Comparison of ENCODE assay signal across 1 cellular context in the genomic region with DNA sequence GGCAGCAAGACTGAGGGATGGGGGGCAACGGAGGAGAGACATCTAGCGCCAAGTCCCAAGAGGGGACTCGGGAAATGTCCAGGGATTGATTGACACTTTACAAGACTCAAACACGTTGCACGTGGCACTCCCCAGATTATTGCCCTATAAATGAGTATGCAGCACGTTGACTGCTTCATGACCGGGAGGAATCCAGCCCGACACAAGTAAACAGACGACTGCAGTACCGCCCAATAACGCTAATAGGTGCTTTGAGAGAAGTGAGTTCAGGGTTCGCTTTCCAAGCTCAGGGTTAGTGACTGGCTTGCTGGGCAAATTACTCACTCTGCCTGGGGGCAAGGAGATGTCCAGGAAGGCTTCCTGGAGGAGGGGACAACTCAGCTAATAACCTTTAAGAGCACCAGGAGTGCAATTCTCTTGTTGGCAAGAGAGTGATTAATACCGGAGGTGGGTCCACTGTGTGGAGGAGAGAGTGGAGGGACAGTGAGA.
A peak's percentile ranks its signal among the peaks of the same experiment; 100 is the strongest.
TF ChIP-seq lines count a peak whose summit lies in the region.

No MANE protein-coding gene starts in this region.

TF ChIP-seq in HepG2, 621 proteins besides CTCF, POLR2A, EP300 and RAD21 (continued from another document and continues in another):
- TF ChIP-seq ZSCAN9 (CRISPR knock-in tag; IDR thresholded peaks at IDR 0.05; ENCODE audit: borderline replicate concordance): no peak
- TF ChIP-seq HDAC2 (CRISPR knock-in tag; IDR thresholded peaks at IDR 0.05): 0 out of 2 replicates have a peak, but pooled peaks have one; percentile 14
- TF ChIP-seq AGO2 (optimal IDR thresholded peaks at IDR 0.05; ENCODE audit: low read depth, low read length): no peak
- no peak for TF ChIP-seq ZNF205 (CRISPR knock-in tag; IDR thresholded peaks at IDR 0.05)
- TF ChIP-seq, protein P1, sequence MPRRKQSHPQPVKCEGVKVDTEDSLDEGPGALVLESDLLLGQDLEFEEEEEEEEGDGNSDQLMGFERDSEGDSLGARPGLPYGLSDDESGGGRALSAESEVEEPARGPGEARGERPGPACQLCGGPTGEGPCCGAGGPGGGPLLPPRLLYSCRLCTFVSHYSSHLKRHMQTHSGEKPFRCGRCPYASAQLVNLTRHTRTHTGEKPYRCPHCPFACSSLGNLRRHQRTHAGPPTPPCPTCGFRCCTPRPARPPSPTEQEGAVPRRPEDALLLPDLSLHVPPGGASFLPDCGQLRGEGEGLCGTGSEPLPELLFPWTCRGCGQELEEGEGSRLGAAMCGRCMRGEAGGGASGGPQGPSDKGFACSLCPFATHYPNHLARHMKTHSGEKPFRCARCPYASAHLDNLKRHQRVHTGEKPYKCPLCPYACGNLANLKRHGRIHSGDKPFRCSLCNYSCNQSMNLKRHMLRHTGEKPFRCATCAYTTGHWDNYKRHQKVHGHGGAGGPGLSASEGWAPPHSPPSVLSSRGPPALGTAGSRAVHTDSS (CRISPR knock-in tag; conservative IDR thresholded peaks at IDR 0.05): no peak
- no peak for TF ChIP-seq ZNF510 (CRISPR knock-in tag; IDR thresholded peaks at IDR 0.05; ENCODE audit: low read depth)
- no peak for TF ChIP-seq AGO1 (IDR thresholded peaks at IDR 0.05; ENCODE audit: low read depth, low read length, poor library complexity, severe bottlenecking)
- TF ChIP-seq ZNF367 (CRISPR knock-in tag; IDR thresholded peaks at IDR 0.05; ENCODE audit: borderline replicate concordance): no peak
- TF ChIP-seq, protein P2, sequence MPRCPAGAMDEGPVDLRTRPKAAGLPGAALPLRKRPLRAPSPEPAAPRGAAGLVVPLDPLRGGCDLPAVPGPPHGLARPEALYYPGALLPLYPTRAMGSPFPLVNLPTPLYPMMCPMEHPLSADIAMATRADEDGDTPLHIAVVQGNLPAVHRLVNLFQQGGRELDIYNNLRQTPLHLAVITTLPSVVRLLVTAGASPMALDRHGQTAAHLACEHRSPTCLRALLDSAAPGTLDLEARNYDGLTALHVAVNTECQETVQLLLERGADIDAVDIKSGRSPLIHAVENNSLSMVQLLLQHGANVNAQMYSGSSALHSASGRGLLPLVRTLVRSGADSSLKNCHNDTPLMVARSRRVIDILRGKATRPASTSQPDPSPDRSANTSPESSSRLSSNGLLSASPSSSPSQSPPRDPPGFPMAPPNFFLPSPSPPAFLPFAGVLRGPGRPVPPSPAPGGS (CRISPR knock-in tag; IDR thresholded peaks at IDR 0.05): no peak
- TF ChIP-seq ZFP36 (IDR thresholded peaks at IDR 0.05; ENCODE audit: borderline replicate concordance, low read depth, low read length, partially characterized antibody): peak; percentile 99
- no peak for TF ChIP-seq LCORL (IDR thresholded peaks at IDR 0.05)
- TF ChIP-seq LCORL (CRISPR knock-in tag; IDR thresholded peaks at IDR 0.05): 0 out of 2 replicates have a peak, but pooled peaks have one; percentile 17
- no peak for TF ChIP-seq ZNF775 (CRISPR knock-in tag; IDR thresholded peaks at IDR 0.05; ENCODE audit: borderline replicate concordance)
- TF ChIP-seq, protein P3, sequence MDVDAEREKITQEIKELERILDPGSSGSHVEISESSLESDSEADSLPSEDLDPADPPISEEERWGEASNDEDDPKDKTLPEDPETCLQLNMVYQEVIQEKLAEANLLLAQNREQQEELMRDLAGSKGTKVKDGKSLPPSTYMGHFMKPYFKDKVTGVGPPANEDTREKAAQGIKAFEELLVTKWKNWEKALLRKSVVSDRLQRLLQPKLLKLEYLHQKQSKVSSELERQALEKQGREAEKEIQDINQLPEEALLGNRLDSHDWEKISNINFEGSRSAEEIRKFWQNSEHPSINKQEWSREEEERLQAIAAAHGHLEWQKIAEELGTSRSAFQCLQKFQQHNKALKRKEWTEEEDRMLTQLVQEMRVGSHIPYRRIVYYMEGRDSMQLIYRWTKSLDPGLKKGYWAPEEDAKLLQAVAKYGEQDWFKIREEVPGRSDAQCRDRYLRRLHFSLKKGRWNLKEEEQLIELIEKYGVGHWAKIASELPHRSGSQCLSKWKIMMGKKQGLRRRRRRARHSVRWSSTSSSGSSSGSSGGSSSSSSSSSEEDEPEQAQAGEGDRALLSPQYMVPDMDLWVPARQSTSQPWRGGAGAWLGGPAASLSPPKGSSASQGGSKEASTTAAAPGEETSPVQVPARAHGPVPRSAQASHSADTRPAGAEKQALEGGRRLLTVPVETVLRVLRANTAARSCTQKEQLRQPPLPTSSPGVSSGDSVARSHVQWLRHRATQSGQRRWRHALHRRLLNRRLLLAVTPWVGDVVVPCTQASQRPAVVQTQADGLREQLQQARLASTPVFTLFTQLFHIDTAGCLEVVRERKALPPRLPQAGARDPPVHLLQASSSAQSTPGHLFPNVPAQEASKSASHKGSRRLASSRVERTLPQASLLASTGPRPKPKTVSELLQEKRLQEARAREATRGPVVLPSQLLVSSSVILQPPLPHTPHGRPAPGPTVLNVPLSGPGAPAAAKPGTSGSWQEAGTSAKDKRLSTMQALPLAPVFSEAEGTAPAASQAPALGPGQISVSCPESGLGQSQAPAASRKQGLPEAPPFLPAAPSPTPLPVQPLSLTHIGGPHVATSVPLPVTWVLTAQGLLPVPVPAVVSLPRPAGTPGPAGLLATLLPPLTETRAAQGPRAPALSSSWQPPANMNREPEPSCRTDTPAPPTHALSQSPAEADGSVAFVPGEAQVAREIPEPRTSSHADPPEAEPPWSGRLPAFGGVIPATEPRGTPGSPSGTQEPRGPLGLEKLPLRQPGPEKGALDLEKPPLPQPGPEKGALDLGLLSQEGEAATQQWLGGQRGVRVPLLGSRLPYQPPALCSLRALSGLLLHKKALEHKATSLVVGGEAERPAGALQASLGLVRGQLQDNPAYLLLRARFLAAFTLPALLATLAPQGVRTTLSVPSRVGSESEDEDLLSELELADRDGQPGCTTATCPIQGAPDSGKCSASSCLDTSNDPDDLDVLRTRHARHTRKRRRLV (CRISPR knock-in tag; IDR thresholded peaks at IDR 0.05): no peak
- TF ChIP-seq ESRRA (CRISPR knock-in tag; IDR thresholded peaks at IDR 0.05; ENCODE audit: low read depth): no peak
- TF ChIP-seq FOXK1 (CRISPR knock-in tag; IDR thresholded peaks at IDR 0.05; ENCODE audit: borderline replicate concordance, low read depth): no peak
- no peak for TF ChIP-seq MED1 (CRISPR knock-in tag; IDR thresholded peaks at IDR 0.05)
- no peak for TF ChIP-seq NFYB (CRISPR knock-in tag; IDR thresholded peaks at IDR 0.05)
- no peak for TF ChIP-seq GABPB1 (CRISPR knock-in tag; IDR thresholded peaks at IDR 0.05)
- TF ChIP-seq ZNF839 (CRISPR knock-in tag; IDR thresholded peaks at IDR 0.05; ENCODE audit: borderline replicate concordance): no peak
- no peak for TF ChIP-seq HOXA7 (CRISPR knock-in tag; IDR thresholded peaks at IDR 0.05)
- TF ChIP-seq ZNF75D (CRISPR knock-in tag; IDR thresholded peaks at IDR 0.05; ENCODE audit: borderline replicate concordance): no peak
- TF ChIP-seq, protein P4, sequence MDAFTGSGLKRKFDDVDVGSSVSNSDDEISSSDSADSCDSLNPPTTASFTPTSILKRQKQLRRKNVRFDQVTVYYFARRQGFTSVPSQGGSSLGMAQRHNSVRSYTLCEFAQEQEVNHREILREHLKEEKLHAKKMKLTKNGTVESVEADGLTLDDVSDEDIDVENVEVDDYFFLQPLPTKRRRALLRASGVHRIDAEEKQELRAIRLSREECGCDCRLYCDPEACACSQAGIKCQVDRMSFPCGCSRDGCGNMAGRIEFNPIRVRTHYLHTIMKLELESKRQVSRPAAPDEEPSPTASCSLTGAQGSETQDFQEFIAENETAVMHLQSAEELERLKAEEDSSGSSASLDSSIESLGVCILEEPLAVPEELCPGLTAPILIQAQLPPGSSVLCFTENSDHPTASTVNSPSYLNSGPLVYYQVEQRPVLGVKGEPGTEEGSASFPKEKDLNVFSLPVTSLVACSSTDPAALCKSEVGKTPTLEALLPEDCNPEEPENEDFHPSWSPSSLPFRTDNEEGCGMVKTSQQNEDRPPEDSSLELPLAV (CRISPR knock-in tag; conservative IDR thresholded peaks at IDR 0.05; ENCODE audit: low read depth): no peak
- no peak for TF ChIP-seq MXI1 (IDR thresholded peaks at IDR 0.05; ENCODE audit: borderline replicate concordance, low read depth, low read length)
- TF ChIP-seq KDM2A (CRISPR knock-in tag; IDR thresholded peaks at IDR 0.05; ENCODE audit: borderline replicate concordance, low read depth): no peak
- 0 out of 2 replicates have a peak, but pooled peaks have one; percentile 10 for TF ChIP-seq SOX5 (CRISPR knock-in tag; IDR thresholded peaks at IDR 0.05; ENCODE audit: borderline replicate concordance)
- no peak for TF ChIP-seq SRSF9 (IDR thresholded peaks at IDR 0.05; ENCODE audit: borderline replicate concordance, insufficient read depth, low read depth, low read length, poor library complexity, severe bottlenecking)
- TF ChIP-seq SRY (CRISPR knock-in tag; IDR thresholded peaks at IDR 0.05): no peak
- TF ChIP-seq ZNF383 (CRISPR knock-in tag; IDR thresholded peaks at IDR 0.05; ENCODE audit: borderline replicate concordance): no peak
- peak; percentile 90 for TF ChIP-seq ZMYM3 (CRISPR knock-in tag; IDR thresholded peaks at IDR 0.05)
- TF ChIP-seq ZNF652 (CRISPR knock-in tag; IDR thresholded peaks at IDR 0.05; ENCODE audit: borderline replicate concordance, low read depth): peak; percentile 68
- no peak for TF ChIP-seq CREM (IDR thresholded peaks at IDR 0.05)
- no peak for TF ChIP-seq CREM (CRISPR knock-in tag; IDR thresholded peaks at IDR 0.05)
- no peak for TF ChIP-seq YY1 (IDR thresholded peaks at IDR 0.05; ENCODE audit: insufficient read depth, insufficient replicate concordance, low read depth, low read length)
- no peak for TF ChIP-seq ZNF577 (CRISPR knock-in tag; IDR thresholded peaks at IDR 0.05; ENCODE audit: borderline replicate concordance, low read depth)
- TF ChIP-seq IRF2 (CRISPR knock-in tag; IDR thresholded peaks at IDR 0.05): no peak
- no peak for TF ChIP-seq GATA4 (IDR thresholded peaks at IDR 0.05; ENCODE audit: borderline replicate concordance, low read depth)
- TF ChIP-seq, protein P5, sequence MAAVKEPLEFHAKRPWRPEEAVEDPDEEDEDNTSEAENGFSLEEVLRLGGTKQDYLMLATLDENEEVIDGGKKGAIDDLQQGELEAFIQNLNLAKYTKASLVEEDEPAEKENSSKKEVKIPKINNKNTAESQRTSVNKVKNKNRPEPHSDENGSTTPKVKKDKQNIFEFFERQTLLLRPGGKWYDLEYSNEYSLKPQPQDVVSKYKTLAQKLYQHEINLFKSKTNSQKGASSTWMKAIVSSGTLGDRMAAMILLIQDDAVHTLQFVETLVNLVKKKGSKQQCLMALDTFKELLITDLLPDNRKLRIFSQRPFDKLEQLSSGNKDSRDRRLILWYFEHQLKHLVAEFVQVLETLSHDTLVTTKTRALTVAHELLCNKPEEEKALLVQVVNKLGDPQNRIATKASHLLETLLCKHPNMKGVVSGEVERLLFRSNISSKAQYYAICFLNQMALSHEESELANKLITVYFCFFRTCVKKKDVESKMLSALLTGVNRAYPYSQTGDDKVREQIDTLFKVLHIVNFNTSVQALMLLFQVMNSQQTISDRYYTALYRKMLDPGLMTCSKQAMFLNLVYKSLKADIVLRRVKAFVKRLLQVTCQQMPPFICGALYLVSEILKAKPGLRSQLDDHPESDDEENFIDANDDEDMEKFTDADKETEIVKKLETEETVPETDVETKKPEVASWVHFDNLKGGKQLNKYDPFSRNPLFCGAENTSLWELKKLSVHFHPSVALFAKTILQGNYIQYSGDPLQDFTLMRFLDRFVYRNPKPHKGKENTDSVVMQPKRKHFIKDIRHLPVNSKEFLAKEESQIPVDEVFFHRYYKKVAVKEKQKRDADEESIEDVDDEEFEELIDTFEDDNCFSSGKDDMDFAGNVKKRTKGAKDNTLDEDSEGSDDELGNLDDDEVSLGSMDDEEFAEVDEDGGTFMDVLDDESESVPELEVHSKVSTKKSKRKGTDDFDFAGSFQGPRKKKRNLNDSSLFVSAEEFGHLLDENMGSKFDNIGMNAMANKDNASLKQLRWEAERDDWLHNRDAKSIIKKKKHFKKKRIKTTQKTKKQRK (IDR thresholded peaks at IDR 0.05; ENCODE audit: low read length): no peak
- no peak for TF ChIP-seq ZNF616 (CRISPR knock-in tag; IDR thresholded peaks at IDR 0.05; ENCODE audit: low read depth)
- no peak for TF ChIP-seq ZNF615 (CRISPR knock-in tag; IDR thresholded peaks at IDR 0.05; ENCODE audit: borderline replicate concordance)
- no peak for TF ChIP-seq SMAD3 (CRISPR knock-in tag; IDR thresholded peaks at IDR 0.05)
- TF ChIP-seq TAF15 (IDR thresholded peaks at IDR 0.05; ENCODE audit: low read depth, low read length, poor library complexity, severe bottlenecking): no peak
- TF ChIP-seq, protein P6, sequence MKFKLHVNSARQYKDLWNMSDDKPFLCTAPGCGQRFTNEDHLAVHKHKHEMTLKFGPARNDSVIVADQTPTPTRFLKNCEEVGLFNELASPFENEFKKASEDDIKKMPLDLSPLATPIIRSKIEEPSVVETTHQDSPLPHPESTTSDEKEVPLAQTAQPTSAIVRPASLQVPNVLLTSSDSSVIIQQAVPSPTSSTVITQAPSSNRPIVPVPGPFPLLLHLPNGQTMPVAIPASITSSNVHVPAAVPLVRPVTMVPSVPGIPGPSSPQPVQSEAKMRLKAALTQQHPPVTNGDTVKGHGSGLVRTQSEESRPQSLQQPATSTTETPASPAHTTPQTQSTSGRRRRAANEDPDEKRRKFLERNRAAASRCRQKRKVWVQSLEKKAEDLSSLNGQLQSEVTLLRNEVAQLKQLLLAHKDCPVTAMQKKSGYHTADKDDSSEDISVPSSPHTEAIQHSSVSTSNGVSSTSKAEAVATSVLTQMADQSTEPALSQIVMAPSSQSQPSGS (CRISPR knock-in tag; IDR thresholded peaks at IDR 0.05): no peak
- TF ChIP-seq FOSL1 (CRISPR knock-in tag; IDR thresholded peaks at IDR 0.05; ENCODE audit: borderline replicate concordance): no peak
- no peak for TF ChIP-seq BRD4 (CRISPR knock-in tag; IDR thresholded peaks at IDR 0.05)
- no peak for TF ChIP-seq ATF7 (IDR thresholded peaks at IDR 0.05)
- no peak for TF ChIP-seq ATF7 (CRISPR knock-in tag; IDR thresholded peaks at IDR 0.05)
- no peak for TF ChIP-seq ZNF563 (CRISPR knock-in tag; IDR thresholded peaks at IDR 0.05)
- no peak for TF ChIP-seq ZNF207 (IDR thresholded peaks at IDR 0.05; ENCODE audit: borderline replicate concordance)
- TF ChIP-seq NBN (conservative IDR thresholded peaks at IDR 0.05): no peak
- TF ChIP-seq ZNF282 (IDR thresholded peaks at IDR 0.05; ENCODE audit: partially characterized antibody): no peak
- TF ChIP-seq, protein P7, sequence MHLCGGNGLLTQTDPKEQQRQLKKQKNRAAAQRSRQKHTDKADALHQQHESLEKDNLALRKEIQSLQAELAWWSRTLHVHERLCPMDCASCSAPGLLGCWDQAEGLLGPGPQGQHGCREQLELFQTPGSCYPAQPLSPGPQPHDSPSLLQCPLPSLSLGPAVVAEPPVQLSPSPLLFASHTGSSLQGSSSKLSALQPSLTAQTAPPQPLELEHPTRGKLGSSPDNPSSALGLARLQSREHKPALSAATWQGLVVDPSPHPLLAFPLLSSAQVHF (CRISPR knock-in tag; IDR thresholded peaks at IDR 0.05): no peak
- TF ChIP-seq, protein P8, sequence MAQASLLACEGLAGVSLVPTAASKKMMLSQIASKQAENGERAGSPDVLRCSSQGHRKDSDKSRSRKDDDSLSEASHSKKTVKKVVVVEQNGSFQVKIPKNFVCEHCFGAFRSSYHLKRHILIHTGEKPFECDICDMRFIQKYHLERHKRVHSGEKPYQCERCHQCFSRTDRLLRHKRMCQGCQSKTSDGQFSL (CRISPR knock-in tag; IDR thresholded peaks at IDR 0.05): no peak
- TF ChIP-seq HMG20B (CRISPR knock-in tag; conservative IDR thresholded peaks at IDR 0.05): no peak
